Comparison of ENCODE assay signal across 21 cellular contexts in genomic region chrY:12984637-12985344, GRCh38.
"Had no signal": no experiment of that assay in that cellular context is flagged by ENCODE, and none has a peak within 500 bp of the region (broad histone marks: within the 10 kb centered on the region; RNA-seq: fewer than 3 reads in every experiment).

No MANE protein-coding gene starts in this region.

- H3K27ac ChIP-seq: SJSA1 had no signal

- H3K27me3 ChIP-seq: SJSA1 had no signal

- H3K4me3 ChIP-seq: K562, SJSA1 had no signal

- H3K4me1 ChIP-seq: SJSA1 had no signal

- DNase-seq: activated CD4-positive, alpha-beta memory T cell treated with anti-CD3 and anti-CD28 coated beads for 36 hours; activated CD4-positive, alpha-beta T cell treated with anti-CD3 and anti-CD28 coated beads, Interleukin-2, amount 10 ng/mL, durations not matched to agents 7 days and 5 days; activated CD4-positive, CD25-positive, alpha-beta regulatory T cell; activated CD8-positive, alpha-beta memory T cell treated with anti-CD3 and anti-CD28 coated beads for 24 hours; activated gamma-delta T cell; activated naive CD4-positive, alpha-beta T cell treated with anti-CD3 and anti-CD28 coated beads for 36 hours; activated T-cell treated with anti-CD3 and anti-CD28 coated beads, Interleukin-2, amount 50 U/mL, for 4 hours; amygdala; Karpas-422; MM.1S; NCI-H1105 treated with DMSO at 0.1 percent for 48 hours; NCI-H1436 treated with DMSO at 0.1 percent for 48 hours; NCI-H187; NCI-H2081; NCI-H510A treated with DMSO at 0.1 percent for 48 hours; NCI-H69; NK-92 treated with Interleukin-12 subunit alpha and Interleukin-12 subunit beta, amount 100 ng/mL, for 24 hours; PC-3; SHP77 had no signal

- H3K9me3 ChIP-seq: SJSA1 had no signal

- H3K36me3 ChIP-seq: SJSA1 had no signal
